Comparison of ENCODE assay signal across 8 cellular contexts in genomic region chr17:59154335-59154720, GRCh38. TPM values are rescaled to one million over a fixed set of nuclear protein-coding genes. Genes with fewer than 3 reads are reported as not detected.
DNase-seq lines count a peak whose midpoint lies in the region; ATAC-seq and TF ChIP-seq lines count a peak whose summit lies in the region.

No MANE protein-coding gene starts in this region.

- BruUV-seq in PC-3 (replicated peaks; lab: Mats Ljungman, UMichigan), result no TSS peak

- peak overlapping the region; percentile 97 for H3K27ac ChIP-seq in AG04450 (ENCODE audit: low read depth, low read length)
- peak overlapping the region; percentile 79 for H3K27ac ChIP-seq in PC-3 (ENCODE audit: low read length)

- H4K20me1 ChIP-seq in PC-3 (ENCODE audit: low read length), result peaks cover 21% of the 10 kb centered on the region

- H3K9me2 ChIP-seq in PC-3 (replicated peaks; ENCODE audit: low read length), result no peaks in the 10 kb centered on the region

- H3K4me3 ChIP-seq in AG04450 (ENCODE audit: low read depth, low read length) (peak overlapping the region; percentile 92), GM12865 (ENCODE audit: low read depth, low read length) (peak overlapping the region; percentile 73), PC-3 (ENCODE audit: low read length) (peak overlapping the region; percentile 79), astrocyte of the spinal cord (ENCODE audit: low read depth, low read length) (peak overlapping the region; percentile 92), kidney epithelial cell (ENCODE audit: low read depth, low read length) (peak overlapping the region; percentile 64)

- peaks cover 93% of the 10 kb centered on the region for H3K79me2 ChIP-seq in PC-3 (ENCODE audit: low read length)

- intact Hi-C loops in PC-3 (cut with micrococcal nuclease), result loop anchor here (2.0 kb wide), 1 partner anchor 56 kb away; the partner anchor contains the start of gene SMG8

- POLR2A ChIA-PET in AG04450 (lab: Yijun Ruan, JAX), result interaction anchor here (1.5 to 2.1 kb wide), 3 partner anchors 48 to 523 kb away, joined by 5 to 12 read pairs (median 8); partner anchors contain the start of gene TRIM37
- POLR2A ChIA-PET in PC-3 (lab: Charles Lee; ENCODE audit: unreplicated experiment), result interaction anchor here (0.6 to 0.7 kb wide), 2 partner anchors 48 to 60 kb away, joined by 4 to 8 read pairs; partner anchors contain the start of gene TRIM37

- CTCF ChIA-PET in AG04450 (lab: Charles Lee), result no interaction called here
- CTCF ChIA-PET in PC-3 (lab: Charles Lee), result interaction anchor here (0.6 kb wide), 1 partner anchor 9 kb away, joined by 3 read pairs; no protein-coding TSS in a partner anchor

- H2AFZ ChIP-seq in PC-3 (ENCODE audit: low read length), result peak overlapping the region; percentile 82

- DNase-seq in AG04450 (ENCODE audit: low read depth, low spot score) (no peak), GM12865 (ENCODE audit: low read depth) (peak; percentile 51), PC-3 (peak; percentile 56), astrocyte of the spinal cord (ENCODE audit: low read depth, low spot score) (no peak), kidney epithelial cell (ENCODE audit: low read depth) (no peak), globus pallidus (ENCODE audit: low spot score) (no peak)
- peak; percentile 54 to 55 for DNase-seq in stimulated activated CD4-positive, alpha-beta T cell treated with anti-CD3 and anti-CD28 coated beads, Interleukin-2, amount 100 ng/mL, for 24 hours

- TF ChIP-seq CTCF in AG04450 (IDR thresholded peaks at IDR 0.05; ENCODE audit: low read depth, low read length) (no peak), GM12865 (IDR thresholded peaks at IDR 0.05; ENCODE audit: insufficient read depth, low read depth, low read length, missing control alignments) (no peak), PC-3 (conservative IDR thresholded peaks at IDR 0.05; ENCODE audit: low read depth, low read length) (no peak), astrocyte of the spinal cord (IDR thresholded peaks at IDR 0.05; ENCODE audit: low read depth, low read length) (no peak), kidney epithelial cell (IDR thresholded peaks at IDR 0.05; ENCODE audit: insufficient read depth, low read length, poor library complexity, severe bottlenecking) (no peak)

- peak; percentile 0; the same call in 1 of the 2 replicates for ATAC-seq in PC-3
- no peak for ATAC-seq in HG02973 (IDR thresholded peaks at IDR 0.05; ENCODE audit: unreplicated experiment)

- H3K9me3 ChIP-seq in AG04450 (ENCODE audit: control insufficient read depth, insufficient read depth, low read length) (no peaks in the 10 kb centered on the region), PC-3 (ENCODE audit: low read length) (no peaks in the 10 kb centered on the region)

- H3K4me1 ChIP-seq in PC-3 (ENCODE audit: insufficient read depth, low read length), result peaks cover 60% of the 10 kb centered on the region

- peak overlapping the region; percentile 93 for H3K4me2 ChIP-seq in PC-3 (ENCODE audit: low read length)

- H3F3A ChIP-seq in PC-3 (ENCODE audit: low read length, unreplicated experiment), result no peaks in the 10 kb centered on the region

- H3K9ac ChIP-seq in PC-3 (ENCODE audit: low read length), result peak overlapping the region; percentile 93

- no peaks in the 10 kb centered on the region for H3K27me3 ChIP-seq in AG04450 (ENCODE audit: control insufficient read depth, insufficient read depth, low read length)
- no peaks in the 10 kb centered on the region for H3K27me3 ChIP-seq in PC-3 (ENCODE audit: low read length)
- H3K27me3 ChIP-seq in kidney epithelial cell (ENCODE audit: control insufficient read depth, insufficient read depth, low read length), result no peaks in the 10 kb centered on the region

- in situ Hi-C loops in astrocyte of the spinal cord (cut with HindIII; ENCODE audit: low sequenced_read_pairs), result no loop called here

- H3K36me3 ChIP-seq in PC-3 (ENCODE audit: low read depth, low read length), result 0 out of 2 replicates have a peak, but pooled peaks cover 3% of the 10 kb centered on the region
- no peaks in the 10 kb centered on the region for H3K36me3 ChIP-seq in kidney epithelial cell (ENCODE audit: control insufficient read depth, insufficient read depth, low read length)

RNA-seq across cellular contexts. Expression of gene SKA2, which starts 0.7 kb away (rescaled TPM):
- polyA plus RNA-seq in AG04450 (2011; rRNA removed), result 32.4 and 45.4 TPM in 2 replicates
- 17.1 and 29.0 TPM in 2 replicates for polyA minus RNA-seq in AG04450 (2011; rRNA and poly(A)+ RNA removed)
- total RNA-seq in PC-3 (2014; rRNA removed) (143 and 155 TPM in 2 replicates), kidney epithelial cell (25.7 and 42.8 TPM in 2 replicates)

RNA-seq across cellular contexts. Expression of gene PRR11, which starts 1.2 kb away (rescaled TPM):
- 15.0 and 20.2 TPM in 2 replicates for polyA plus RNA-seq in AG04450 (2011; rRNA removed)
- polyA minus RNA-seq in AG04450 (2011; rRNA and poly(A)+ RNA removed), result 16.4 and 21.2 TPM in 2 replicates
- total RNA-seq in PC-3 (2014; rRNA removed) (77.2 and 78.9 TPM in 2 replicates), kidney epithelial cell (7.4 and 8.1 TPM in 2 replicates)

RNA-seq across cellular contexts. Expression of gene TRIM37, which starts 47.6 kb away (rescaled TPM):
- polyA plus RNA-seq in AG04450 (2011; rRNA removed), result 29.1 and 34.8 TPM in 2 replicates
- polyA minus RNA-seq in AG04450 (2011; rRNA and poly(A)+ RNA removed), result 55.4 and 60.7 TPM in 2 replicates
- 35.1 and 42.0 TPM in 2 replicates for total RNA-seq in PC-3 (2014; rRNA removed)
- total RNA-seq in kidney epithelial cell, result 27.0 and 30.2 TPM in 2 replicates

RNA-seq across cellular contexts. Expression of gene SMG8, which starts 55.5 kb away (rescaled TPM):
- polyA plus RNA-seq in AG04450 (2011; rRNA removed), result 15.7 and 16.6 TPM in 2 replicates
- 12.8 and 15.7 TPM in 2 replicates for polyA minus RNA-seq in AG04450 (2011; rRNA and poly(A)+ RNA removed)
- 28.5 and 31.8 TPM in 2 replicates for total RNA-seq in PC-3 (2014; rRNA removed)
- total RNA-seq in kidney epithelial cell, result 19.6 and 24.0 TPM in 2 replicates

Comparison
In these comparisons a context has a peak if more than half of its experiments do, and no peak if none do; other contexts are left out.
1. DNase-seq: peak in GM12865 (single experiment), PC-3 (single experiment) and stimulated activated CD4-positive, alpha-beta T cell treated with anti-CD3 and anti-CD28 coated beads, Interleukin-2, amount 100 ng/mL, for 24 hours (2 of 2); none in AG04450 (single experiment), astrocyte of the spinal cord (single experiment), kidney epithelial cell (single experiment) and globus pallidus (single experiment).
2. Peak in every context shown above with its lines, with median percentiles within 50 percentile points of each other: H3K4me3 ChIP-seq.